Comparison of ENCODE assay signal across 1 cellular context in the genomic region with DNA sequence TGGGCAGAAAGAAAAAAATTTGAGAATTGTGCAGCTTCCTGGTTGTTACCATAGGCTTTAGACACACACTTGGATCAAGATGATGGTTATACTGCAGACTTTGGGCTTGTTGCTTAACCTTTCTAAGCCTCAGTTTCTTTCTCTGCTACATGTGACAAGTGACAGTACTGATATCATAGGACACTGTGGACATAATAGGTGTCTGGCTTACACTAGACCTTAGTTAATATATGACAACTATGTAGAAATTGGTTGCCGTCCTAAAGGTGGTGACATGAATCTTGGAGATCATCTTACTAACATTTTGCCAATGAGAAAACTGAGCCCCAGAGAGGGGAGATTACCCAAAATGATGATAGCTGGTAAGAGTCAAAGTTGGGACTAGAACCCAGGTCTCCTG.
TF ChIP-seq lines count a peak whose summit lies in the region.

No MANE protein-coding gene starts in this region.

TF ChIP-seq in HepG2, 621 proteins besides CTCF, POLR2A, EP300 and RAD21 (continued from another document):
- TF ChIP-seq, protein P1, sequence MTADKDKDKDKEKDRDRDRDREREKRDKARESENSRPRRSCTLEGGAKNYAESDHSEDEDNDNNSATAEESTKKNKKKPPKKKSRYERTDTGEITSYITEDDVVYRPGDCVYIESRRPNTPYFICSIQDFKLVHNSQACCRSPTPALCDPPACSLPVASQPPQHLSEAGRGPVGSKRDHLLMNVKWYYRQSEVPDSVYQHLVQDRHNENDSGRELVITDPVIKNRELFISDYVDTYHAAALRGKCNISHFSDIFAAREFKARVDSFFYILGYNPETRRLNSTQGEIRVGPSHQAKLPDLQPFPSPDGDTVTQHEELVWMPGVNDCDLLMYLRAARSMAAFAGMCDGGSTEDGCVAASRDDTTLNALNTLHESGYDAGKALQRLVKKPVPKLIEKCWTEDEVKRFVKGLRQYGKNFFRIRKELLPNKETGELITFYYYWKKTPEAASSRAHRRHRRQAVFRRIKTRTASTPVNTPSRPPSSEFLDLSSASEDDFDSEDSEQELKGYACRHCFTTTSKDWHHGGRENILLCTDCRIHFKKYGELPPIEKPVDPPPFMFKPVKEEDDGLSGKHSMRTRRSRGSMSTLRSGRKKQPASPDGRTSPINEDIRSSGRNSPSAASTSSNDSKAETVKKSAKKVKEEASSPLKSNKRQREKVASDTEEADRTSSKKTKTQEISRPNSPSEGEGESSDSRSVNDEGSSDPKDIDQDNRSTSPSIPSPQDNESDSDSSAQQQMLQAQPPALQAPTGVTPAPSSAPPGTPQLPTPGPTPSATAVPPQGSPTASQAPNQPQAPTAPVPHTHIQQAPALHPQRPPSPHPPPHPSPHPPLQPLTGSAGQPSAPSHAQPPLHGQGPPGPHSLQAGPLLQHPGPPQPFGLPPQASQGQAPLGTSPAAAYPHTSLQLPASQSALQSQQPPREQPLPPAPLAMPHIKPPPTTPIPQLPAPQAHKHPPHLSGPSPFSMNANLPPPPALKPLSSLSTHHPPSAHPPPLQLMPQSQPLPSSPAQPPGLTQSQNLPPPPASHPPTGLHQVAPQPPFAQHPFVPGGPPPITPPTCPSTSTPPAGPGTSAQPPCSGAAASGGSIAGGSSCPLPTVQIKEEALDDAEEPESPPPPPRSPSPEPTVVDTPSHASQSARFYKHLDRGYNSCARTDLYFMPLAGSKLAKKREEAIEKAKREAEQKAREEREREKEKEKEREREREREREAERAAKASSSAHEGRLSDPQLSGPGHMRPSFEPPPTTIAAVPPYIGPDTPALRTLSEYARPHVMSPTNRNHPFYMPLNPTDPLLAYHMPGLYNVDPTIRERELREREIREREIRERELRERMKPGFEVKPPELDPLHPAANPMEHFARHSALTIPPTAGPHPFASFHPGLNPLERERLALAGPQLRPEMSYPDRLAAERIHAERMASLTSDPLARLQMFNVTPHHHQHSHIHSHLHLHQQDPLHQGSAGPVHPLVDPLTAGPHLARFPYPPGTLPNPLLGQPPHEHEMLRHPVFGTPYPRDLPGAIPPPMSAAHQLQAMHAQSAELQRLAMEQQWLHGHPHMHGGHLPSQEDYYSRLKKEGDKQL (CRISPR knock-in tag; IDR thresholded peaks at IDR 0.05; ENCODE audit: low read depth) = no peak
- no peak for TF ChIP-seq IRX3 (CRISPR knock-in tag; IDR thresholded peaks at IDR 0.05; ENCODE audit: borderline replicate concordance, low read depth)
- TF ChIP-seq ZNF253 (CRISPR knock-in tag; IDR thresholded peaks at IDR 0.05; ENCODE audit: borderline replicate concordance) = no peak
- TF ChIP-seq ZNF720 (CRISPR knock-in tag; IDR thresholded peaks at IDR 0.05) = no peak
- no peak for TF ChIP-seq ZNF550 (CRISPR knock-in tag; IDR thresholded peaks at IDR 0.05; ENCODE audit: borderline replicate concordance)
- TF ChIP-seq MIXL1 (CRISPR knock-in tag; IDR thresholded peaks at IDR 0.05) = no peak
- no peak for TF ChIP-seq ZNF337 (CRISPR knock-in tag; IDR thresholded peaks at IDR 0.05; ENCODE audit: borderline replicate concordance, low read depth)
- TF ChIP-seq, protein P2, sequence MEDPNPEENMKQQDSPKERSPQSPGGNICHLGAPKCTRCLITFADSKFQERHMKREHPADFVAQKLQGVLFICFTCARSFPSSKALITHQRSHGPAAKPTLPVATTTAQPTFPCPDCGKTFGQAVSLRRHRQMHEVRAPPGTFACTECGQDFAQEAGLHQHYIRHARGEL (CRISPR knock-in tag; IDR thresholded peaks at IDR 0.05) = no peak
- TF ChIP-seq, protein P3, sequence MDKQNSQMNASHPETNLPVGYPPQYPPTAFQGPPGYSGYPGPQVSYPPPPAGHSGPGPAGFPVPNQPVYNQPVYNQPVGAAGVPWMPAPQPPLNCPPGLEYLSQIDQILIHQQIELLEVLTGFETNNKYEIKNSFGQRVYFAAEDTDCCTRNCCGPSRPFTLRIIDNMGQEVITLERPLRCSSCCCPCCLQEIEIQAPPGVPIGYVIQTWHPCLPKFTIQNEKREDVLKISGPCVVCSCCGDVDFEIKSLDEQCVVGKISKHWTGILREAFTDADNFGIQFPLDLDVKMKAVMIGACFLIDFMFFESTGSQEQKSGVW (CRISPR knock-in tag; IDR thresholded peaks at IDR 0.05; ENCODE audit: borderline replicate concordance) = no peak
- TF ChIP-seq ZFP82 (CRISPR knock-in tag; IDR thresholded peaks at IDR 0.05; ENCODE audit: borderline replicate concordance) = no peak
- no peak for TF ChIP-seq GATA4 (IDR thresholded peaks at IDR 0.05; ENCODE audit: borderline replicate concordance, low read depth)
- no peak for TF ChIP-seq LCORL (IDR thresholded peaks at IDR 0.05)
- no peak for TF ChIP-seq LCORL (CRISPR knock-in tag; IDR thresholded peaks at IDR 0.05)
- no peak for TF ChIP-seq TARDBP (CRISPR knock-in tag; IDR thresholded peaks at IDR 0.05)
- TF ChIP-seq ZNF747 (CRISPR knock-in tag; IDR thresholded peaks at IDR 0.05; ENCODE audit: borderline replicate concordance) = no peak
- no peak for TF ChIP-seq ZNF709 (CRISPR knock-in tag; IDR thresholded peaks at IDR 0.05)
